In the genomic region with DNA sequence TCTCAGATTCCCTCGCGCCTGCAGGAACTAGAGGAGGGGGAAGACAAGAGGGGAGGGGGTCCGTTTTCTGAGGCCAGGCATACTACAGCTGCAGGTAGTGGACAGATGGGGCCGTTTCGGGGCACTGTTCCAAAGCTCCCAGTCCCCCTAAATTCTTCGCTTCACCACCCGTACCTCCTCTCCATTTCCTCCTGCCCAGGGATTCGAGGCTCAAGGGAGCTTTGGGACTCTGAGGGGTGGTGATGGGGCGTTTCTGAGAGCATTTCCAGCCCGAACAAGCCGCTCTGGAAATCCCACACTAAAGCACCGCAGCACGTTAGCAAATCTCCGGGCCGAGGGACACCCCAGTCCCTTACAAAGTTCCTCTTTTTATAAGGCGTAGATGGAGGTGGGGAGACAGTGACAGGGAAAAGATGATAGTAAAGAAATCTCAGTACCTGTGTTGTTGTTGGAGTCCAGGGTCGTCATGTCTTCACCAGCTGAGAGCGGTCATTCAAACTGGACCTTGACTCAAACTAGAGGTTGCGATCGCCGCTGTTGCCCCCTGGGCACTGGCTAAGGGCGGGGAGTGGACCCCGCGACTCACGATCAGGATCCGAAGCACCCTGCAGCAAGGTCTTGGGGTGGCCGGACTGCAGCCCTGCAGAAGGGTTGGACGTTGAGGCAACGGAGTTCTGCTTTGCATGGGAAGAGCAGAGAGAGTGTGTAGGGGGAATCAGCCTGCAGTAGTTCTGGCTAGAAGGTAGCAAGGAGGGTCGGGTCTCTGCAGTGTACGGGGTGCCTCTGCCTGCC, we compare ENCODE assay signal across 8 cellular contexts. TPM values are rescaled to one million over a fixed set of nuclear protein-coding genes. Genes with fewer than 3 reads are reported as not detected.
DNase-seq lines count a peak whose midpoint lies in the region; TF ChIP-seq lines count a peak whose summit lies in the region.

No MANE protein-coding gene starts in this region.

- H3K27me3 Mint-ChIP-seq in activated CD4-positive, alpha-beta T cell treated with anti-CD3 and anti-CD28 coated beads, Interleukin-2, amount 10 ng/mL, durations not matched to agents 7 days and 5 days = no peaks in the 10 kb centered on the region
- H3K27me3 Mint-ChIP-seq in activated CD4-positive, alpha-beta memory T cell treated with anti-CD3 and anti-CD28 coated beads, Interleukin-2, amount 10 ng/mL, durations not matched to agents 7 days and 5 days = no peaks in the 10 kb centered on the region

- POLR2A ChIA-PET in activated CD4-positive, alpha-beta T cell treated with anti-CD3 and anti-CD28 coated beads, Interleukin-2, amount 10 ng/mL, durations not matched to agents 7 days and 5 days (lab: Charles Lee) = no interaction called here
- POLR2A ChIA-PET in activated CD4-positive, alpha-beta memory T cell treated with anti-CD3 and anti-CD28 coated beads, Interleukin-2, amount 10 ng/mL, durations not matched to agents 7 days and 5 days (lab: Charles Lee) = interaction anchor here (0.9 to 7.8 kb wide), 21 partner anchors 10 to 638 kb away, joined by 3 to 110 read pairs (median 4); partner anchors contain the start of genes CASC3, CDK12, MED24 and MSL1

- no peaks in the 10 kb centered on the region for H3K27me3 ChIP-seq in left ventricle myocardium inferior (ENCODE audit: low read depth)

- H3K27ac Mint-ChIP-seq in activated CD4-positive, alpha-beta T cell treated with anti-CD3 and anti-CD28 coated beads, Interleukin-2, amount 10 ng/mL, durations not matched to agents 7 days and 5 days = peak overlapping the region; percentile 91
- H3K27ac Mint-ChIP-seq in activated CD4-positive, alpha-beta memory T cell treated with anti-CD3 and anti-CD28 coated beads, Interleukin-2, amount 10 ng/mL, durations not matched to agents 7 days and 5 days = peak overlapping the region; percentile 92

- peaks cover 37% of the 10 kb centered on the region for H3K36me3 Mint-ChIP-seq in activated CD4-positive, alpha-beta T cell treated with anti-CD3 and anti-CD28 coated beads, Interleukin-2, amount 10 ng/mL, durations not matched to agents 7 days and 5 days (ENCODE audit: low read depth)
- H3K36me3 Mint-ChIP-seq in activated CD4-positive, alpha-beta memory T cell treated with anti-CD3 and anti-CD28 coated beads, Interleukin-2, amount 10 ng/mL, durations not matched to agents 7 days and 5 days (ENCODE audit: low read depth) = peaks cover 29% of the 10 kb centered on the region

- intact Hi-C loops in left ventricle myocardium inferior (cut with micrococcal nuclease) = no loop called here

- peaks cover 90% of the 10 kb centered on the region for H3K4me1 ChIP-seq in left ventricle myocardium inferior

- H3K36me3 ChIP-seq in left ventricle myocardium inferior = peaks cover 29% of the 10 kb centered on the region

- no peaks in the 10 kb centered on the region for H3K9me3 ChIP-seq in left ventricle myocardium inferior (replicated peaks)

- peaks cover 88% of the 10 kb centered on the region for H3K4me1 Mint-ChIP-seq in activated CD4-positive, alpha-beta T cell treated with anti-CD3 and anti-CD28 coated beads, Interleukin-2, amount 10 ng/mL, durations not matched to agents 7 days and 5 days
- peaks cover 89% of the 10 kb centered on the region for H3K4me1 Mint-ChIP-seq in activated CD4-positive, alpha-beta memory T cell treated with anti-CD3 and anti-CD28 coated beads, Interleukin-2, amount 10 ng/mL, durations not matched to agents 7 days and 5 days

- TF ChIP-seq CTCF in left ventricle myocardium inferior (IDR thresholded peaks at IDR 0.05; ENCODE audit: borderline replicate concordance) = no peak

- peak overlapping the region; percentile 100 for H3K27ac ChIP-seq in left ventricle myocardium inferior (replicated peaks)
- peak overlapping the region; percentile 71 to 99 (median 93) for H3K27ac ChIP-seq in skin epidermis

- DNase-seq in activated CD4-positive, alpha-beta T cell treated with anti-CD3 and anti-CD28 coated beads, Interleukin-2, amount 10 ng/mL, durations not matched to agents 7 days and 5 days = no peak
- no peak for DNase-seq in activated CD4-positive, alpha-beta T cell treated with anti-CD3 and anti-CD28 coated beads, Interleukin-2, amount 50 U/mL, for 4 hours
- no peak for DNase-seq in activated CD4-positive, alpha-beta memory T cell treated with anti-CD3 and anti-CD28 coated beads, Interleukin-2, amount 10 ng/mL, durations not matched to agents 7 days and 5 days
- no peak for DNase-seq in left ventricle myocardium inferior
- no peak for DNase-seq in stimulated activated CD4-positive, alpha-beta T cell treated with anti-CD3 and anti-CD28 coated beads, Interleukin-12 subunit alpha, Interleukin-12 subunit beta, amount 100 ng/mL, for 4 hours
- no peak for DNase-seq in GM19238 (ENCODE audit: insufficient read length, low spot score)
- DNase-seq in NCI-H1105 treated with DMSO at 0.1 percent for 48 hours (lab: John Stamatoyannopoulos, UW) = no peak

- CTCF ChIA-PET in activated CD4-positive, alpha-beta T cell treated with anti-CD3 and anti-CD28 coated beads, Interleukin-2, amount 10 ng/mL, durations not matched to agents 7 days and 5 days (lab: Charles Lee) = interaction anchor here (0.6 to 8.5 kb wide), 15 partner anchors 10 to 120 kb away, joined by 3 to 97 read pairs (median 4); partner anchors contain the start of genes CASC3 and PSMD3
- CTCF ChIA-PET in activated CD4-positive, alpha-beta memory T cell treated with anti-CD3 and anti-CD28 coated beads, Interleukin-2, amount 10 ng/mL, durations not matched to agents 7 days and 5 days (lab: Charles Lee) = interaction anchor here (0.9 to 10.5 kb wide), 11 partner anchors 12 to 76 kb away, joined by 3 to 141 read pairs (median 6); partner anchors contain the start of genes MED24 and MSL1

- H3K4me3 ChIP-seq in left ventricle myocardium inferior = peak overlapping the region; percentile 98
- peak overlapping the region; percentile 55 to 95 (median 81) for H3K4me3 ChIP-seq in skin epidermis

- no peaks in the 10 kb centered on the region for H3K9me3 Mint-ChIP-seq in activated CD4-positive, alpha-beta T cell treated with anti-CD3 and anti-CD28 coated beads, Interleukin-2, amount 10 ng/mL, durations not matched to agents 7 days and 5 days
- no peaks in the 10 kb centered on the region for H3K9me3 Mint-ChIP-seq in activated CD4-positive, alpha-beta memory T cell treated with anti-CD3 and anti-CD28 coated beads, Interleukin-2, amount 10 ng/mL, durations not matched to agents 7 days and 5 days

- peak overlapping the region; percentile 82 for H3K4me3 Mint-ChIP-seq in activated CD4-positive, alpha-beta T cell treated with anti-CD3 and anti-CD28 coated beads, Interleukin-2, amount 10 ng/mL, durations not matched to agents 7 days and 5 days
- H3K4me3 Mint-ChIP-seq in activated CD4-positive, alpha-beta memory T cell treated with anti-CD3 and anti-CD28 coated beads, Interleukin-2, amount 10 ng/mL, durations not matched to agents 7 days and 5 days = peak overlapping the region; percentile 77

RNA-seq across cellular contexts. Expression of gene NR1D1, which starts 0.6 kb away (rescaled TPM):
- 1 to 10 TPM; 5.5 to 5.8 TPM for total RNA-seq in activated CD4-positive, alpha-beta T cell treated with anti-CD3 and anti-CD28 coated beads, Interleukin-2, amount 10 ng/mL, durations not matched to agents 7 days and 5 days
- 1 to 10 TPM; 5.2 to 5.9 TPM for total RNA-seq in activated CD4-positive, alpha-beta memory T cell treated with anti-CD3 and anti-CD28 coated beads, Interleukin-2, amount 10 ng/mL, durations not matched to agents 7 days and 5 days
- 19.1 TPM for total RNA-seq in left ventricle myocardium inferior

RNA-seq across cellular contexts. Expression of gene MSL1, which starts 21.9 kb away (rescaled TPM):
- 10 to 100 TPM; 95.4 to 97.1 TPM for total RNA-seq in activated CD4-positive, alpha-beta T cell treated with anti-CD3 and anti-CD28 coated beads, Interleukin-2, amount 10 ng/mL, durations not matched to agents 7 days and 5 days
- total RNA-seq in activated CD4-positive, alpha-beta memory T cell treated with anti-CD3 and anti-CD28 coated beads, Interleukin-2, amount 10 ng/mL, durations not matched to agents 7 days and 5 days = 100 to 1,000 TPM; 102 to 103 TPM
- total RNA-seq in left ventricle myocardium inferior = 39.8 TPM

RNA-seq across cellular contexts. Expression of gene THRA, which starts 37.1 kb away (rescaled TPM):
- total RNA-seq in activated CD4-positive, alpha-beta T cell treated with anti-CD3 and anti-CD28 coated beads, Interleukin-2, amount 10 ng/mL, durations not matched to agents 7 days and 5 days = 1 to 10 TPM; 8.6 to 9.1 TPM
- total RNA-seq in activated CD4-positive, alpha-beta memory T cell treated with anti-CD3 and anti-CD28 coated beads, Interleukin-2, amount 10 ng/mL, durations not matched to agents 7 days and 5 days = 1 to 10 TPM; 8.4 TPM
- total RNA-seq in left ventricle myocardium inferior = 78.3 TPM

RNA-seq across cellular contexts. Expression of gene CASC3, which starts 40.5 kb away (rescaled TPM):
- 10 to 100 TPM; 84.8 to 89.2 TPM for total RNA-seq in activated CD4-positive, alpha-beta T cell treated with anti-CD3 and anti-CD28 coated beads, Interleukin-2, amount 10 ng/mL, durations not matched to agents 7 days and 5 days
- total RNA-seq in activated CD4-positive, alpha-beta memory T cell treated with anti-CD3 and anti-CD28 coated beads, Interleukin-2, amount 10 ng/mL, durations not matched to agents 7 days and 5 days = 10 to 100 TPM; 84.5 to 89.1 TPM
- 44.0 TPM for total RNA-seq in left ventricle myocardium inferior

RNA-seq across cellular contexts. Expression of gene MED24, which starts 45.6 kb away (rescaled TPM):
- total RNA-seq in activated CD4-positive, alpha-beta T cell treated with anti-CD3 and anti-CD28 coated beads, Interleukin-2, amount 10 ng/mL, durations not matched to agents 7 days and 5 days = 100 to 1,000 TPM in 1 of 2 experiments, 10 to 100 TPM in 1; 92.1 to 102 TPM
- 10 to 100 TPM; 82.2 to 84.2 TPM for total RNA-seq in activated CD4-positive, alpha-beta memory T cell treated with anti-CD3 and anti-CD28 coated beads, Interleukin-2, amount 10 ng/mL, durations not matched to agents 7 days and 5 days
- total RNA-seq in left ventricle myocardium inferior = 58.2 TPM
